Comparison of ENCODE assay signal across 10 cellular contexts in genomic region chr12:76259660-76260389, GRCh38.
A peak's percentile ranks its signal among the peaks of the same experiment; 100 is the strongest.
DNase-seq lines count a peak whose midpoint lies in the region; FAIRE-seq and TF ChIP-seq lines count a peak whose summit lies in the region.
"Had no signal": no experiment of that assay in that cellular context is flagged by ENCODE, and none has a peak within 500 bp of the region (broad histone marks: within the 10 kb centered on the region; RNA-seq: fewer than 3 reads in every experiment).

No MANE protein-coding gene starts in this region.

- FAIRE-seq in keratinocyte (lab: Jason Lieb, UNC), result peak; percentile 97
- FAIRE-seq in urothelium cell line (lab: Jason Lieb, UNC), result no peak

- peak overlapping the region; percentile 64 for H3K27ac ChIP-seq in keratinocyte (ENCODE audit: control insufficient read depth, insufficient read depth, low read length)

- peaks cover 2% of the 10 kb centered on the region for H3K9me3 ChIP-seq in keratinocyte (ENCODE audit: control insufficient read depth, low read depth, low read length)

- H3K9ac ChIP-seq in keratinocyte (ENCODE audit: control insufficient read depth, extremely low read depth, insufficient read depth, low read length), result peak overlapping the region; percentile 57

- no peaks in the 10 kb centered on the region for H3K9me1 ChIP-seq in keratinocyte (ENCODE audit: control insufficient read depth, extremely low read depth, insufficient read depth, low read length)

- peak overlapping the region in 1 of 2 donors; percentile 60 for H3K4me3 ChIP-seq in cardiac fibroblast (replicated peaks in 1 of 2; ENCODE audit: low read depth in 2 of 2, low read length in 2 of 2)
- H3K4me3 ChIP-seq in keratinocyte (ENCODE audit: control insufficient read depth in 2 of 3, extremely low read depth in 1 of 3, insufficient read depth in 2 of 3, low read depth in 1 of 3, low read length in 3 of 3), result peak overlapping the region; percentile 32 to 89 (median 77)

- H3K27me3 ChIP-seq in keratinocyte (ENCODE audit: control insufficient read depth, extremely low read depth, insufficient read depth, low read length), result no peaks in the 10 kb centered on the region

- peaks cover 25% of the 10 kb centered on the region for H3K79me2 ChIP-seq in keratinocyte (ENCODE audit: control insufficient read depth, insufficient read depth, low read length)

- DNase-seq in M059J (ENCODE audit: low read depth) (peak; percentile 77), cardiac fibroblast (ENCODE audit: low read depth in 2 of 2) (peak; percentile 94 to 97), keratinocyte (ENCODE audit: low read depth, low spot score) (no peak), urothelium cell line (ENCODE audit: low spot score) (peak; percentile 32), UCSD-AML1 (lab: John Stamatoyannopoulos, UW; ENCODE audit: unreplicated experiment) (no peak), HuH-7.5 (ENCODE audit: low spot score) (no peak)
- no peak for DNase-seq in activated CD4-positive, CD25-positive, alpha-beta regulatory T cell treated with anti-CD3 and anti-CD28 coated beads, Interleukin-2, amount 50 U/mL, for 72 hours
- DNase-seq: activated gamma-delta T cell treated with Interleukin-2 at 50 U/mL for 16 hours, NCI-H2227 treated with DMSO at 0.1 percent for 48 hours, T-helper 9 cell had no signal

- TF ChIP-seq CTCF in cardiac fibroblast (IDR thresholded peaks at IDR 0.05; ENCODE audit: low read depth, low read length) (no peak), keratinocyte (optimal IDR thresholded peaks at IDR 0.05 in 1 of 3, IDR thresholded peaks at IDR 0.05 in 1 of 3, conservative IDR thresholded peaks at IDR 0.05 in 1 of 3; ENCODE audit: extremely low read depth in 1 of 3, insufficient read depth in 2 of 3, low read length in 3 of 3) (no peak)

- dilution Hi-C loops in keratinocyte (cut with MboI; ENCODE audit: extremely low pct_ligation_motif_present, low sequenced_read_pairs), result no loop called here

- H4K20me1 ChIP-seq in keratinocyte (ENCODE audit: control insufficient read depth, extremely low read depth, insufficient read depth, low read length), result no peaks in the 10 kb centered on the region

- H2AFZ ChIP-seq in keratinocyte (ENCODE audit: control insufficient read depth, low read length), result no peak overlapping the region

- peaks cover 30% of the 10 kb centered on the region for H3K4me1 ChIP-seq in keratinocyte (ENCODE audit: control insufficient read depth, extremely low read depth, insufficient read depth, low read length)

- H3K36me3 ChIP-seq in keratinocyte (ENCODE audit: control insufficient read depth in 2 of 2, extremely low read depth in 1 of 2, insufficient read depth in 2 of 2, low read length in 2 of 2), result no peaks in the 10 kb centered on the region

- H3K4me2 ChIP-seq in keratinocyte (ENCODE audit: control insufficient read depth, extremely low read depth, insufficient read depth, low read depth, low read length), result peak overlapping the region; percentile 95

Comparison
In these comparisons a context has a peak if more than half of its experiments do, and no peak if none do; other contexts are left out.
1. DNase-seq: peak in M059J (single experiment), cardiac fibroblast (2 of 2) and urothelium cell line (single experiment); none in keratinocyte (single experiment), UCSD-AML1 (single experiment), activated CD4-positive, CD25-positive, alpha-beta regulatory T cell treated with anti-CD3 and anti-CD28 coated beads, Interleukin-2, amount 50 U/mL, for 72 hours (single experiment) and HuH-7.5 (single experiment).